Comparison of ENCODE assay signal across 1 cellular context in genomic region chr6:137218917-137219663, GRCh38.
TF ChIP-seq lines count a peak whose summit lies in the region.

IFNGR1 (minus strand) TSS chr6:137219385; CDS start chr6:137219327, 58 bp downstream.

TF ChIP-seq in HepG2, 621 proteins besides CTCF, POLR2A, EP300 and RAD21 (continued from another document and continues in another):
- TF ChIP-seq AHDC1 (CRISPR knock-in tag; IDR thresholded peaks at IDR 0.05; ENCODE audit: borderline replicate concordance), result peak; percentile 89
- no peak for TF ChIP-seq TCF12 (IDR thresholded peaks at IDR 0.05)
- peak; percentile 72; the same call in 1 of the 2 replicates for TF ChIP-seq TCF12 (CRISPR knock-in tag; IDR thresholded peaks at IDR 0.05)
- TF ChIP-seq CENPX (CRISPR knock-in tag; IDR thresholded peaks at IDR 0.05), result no peak
- no peak for TF ChIP-seq ZNF879 (CRISPR knock-in tag; IDR thresholded peaks at IDR 0.05)
- TF ChIP-seq SKIL (CRISPR knock-in tag; IDR thresholded peaks at IDR 0.05; ENCODE audit: borderline replicate concordance), result peak; percentile 70; the same call in 1 of the 2 replicates
- TF ChIP-seq KDM1A (CRISPR knock-in tag; IDR thresholded peaks at IDR 0.05), result no peak
- TF ChIP-seq ATAD3A (CRISPR knock-in tag; IDR thresholded peaks at IDR 0.05), result no peak
- TF ChIP-seq HDAC6 (IDR thresholded peaks at IDR 0.05; ENCODE audit: low read depth, low read length), result no peak
- peak; percentile 94 for TF ChIP-seq ATF2 (CRISPR knock-in tag; IDR thresholded peaks at IDR 0.05)
- peak; percentile 32; the same call in 1 of the 2 replicates for TF ChIP-seq ZBTB14 (CRISPR knock-in tag; IDR thresholded peaks at IDR 0.05)
- TF ChIP-seq ZNF280B (CRISPR knock-in tag; IDR thresholded peaks at IDR 0.05; ENCODE audit: borderline replicate concordance), result peak; percentile 85; the same call in 1 of the 2 replicates
- TF ChIP-seq BRD4 (CRISPR knock-in tag; IDR thresholded peaks at IDR 0.05), result peak; percentile 52; the same call in 1 of the 2 replicates
- TF ChIP-seq SNAPC4 (CRISPR knock-in tag; IDR thresholded peaks at IDR 0.05), result no peak; the same call in 1 of the 2 replicates
- TF ChIP-seq HOMEZ (CRISPR knock-in tag; IDR thresholded peaks at IDR 0.05; ENCODE audit: low read depth), result peak; percentile 75
- no peak for TF ChIP-seq NCOA5 (CRISPR knock-in tag; IDR thresholded peaks at IDR 0.05)
- peak; percentile 92; the same call in 1 of the 2 replicates for TF ChIP-seq NFAT5 (CRISPR knock-in tag; IDR thresholded peaks at IDR 0.05)
- TF ChIP-seq ZNF670 (CRISPR knock-in tag; IDR thresholded peaks at IDR 0.05; ENCODE audit: borderline replicate concordance), result peak; percentile 73; the same call in 1 of the 2 replicates
- TF ChIP-seq RFX1 (IDR thresholded peaks at IDR 0.05), result no peak
- peak; percentile 98 for TF ChIP-seq ZNF891 (CRISPR knock-in tag; IDR thresholded peaks at IDR 0.05)
- peak; percentile 89; the same call in 1 of the 2 replicates for TF ChIP-seq ZNF776 (CRISPR knock-in tag; IDR thresholded peaks at IDR 0.05)
- TF ChIP-seq ZNF577 (CRISPR knock-in tag; IDR thresholded peaks at IDR 0.05; ENCODE audit: borderline replicate concordance, low read depth), result no peak
- peak; percentile 80; the same call in 1 of the 2 replicates for TF ChIP-seq RFXAP (CRISPR knock-in tag; IDR thresholded peaks at IDR 0.05; ENCODE audit: borderline replicate concordance)
- no peak for TF ChIP-seq TRIM24 (CRISPR knock-in tag; IDR thresholded peaks at IDR 0.05)
- TF ChIP-seq CSRNP1 (CRISPR knock-in tag; IDR thresholded peaks at IDR 0.05), result peak; percentile 94
